1 cellular context compared by ENCODE assay signal in the genomic region with DNA sequence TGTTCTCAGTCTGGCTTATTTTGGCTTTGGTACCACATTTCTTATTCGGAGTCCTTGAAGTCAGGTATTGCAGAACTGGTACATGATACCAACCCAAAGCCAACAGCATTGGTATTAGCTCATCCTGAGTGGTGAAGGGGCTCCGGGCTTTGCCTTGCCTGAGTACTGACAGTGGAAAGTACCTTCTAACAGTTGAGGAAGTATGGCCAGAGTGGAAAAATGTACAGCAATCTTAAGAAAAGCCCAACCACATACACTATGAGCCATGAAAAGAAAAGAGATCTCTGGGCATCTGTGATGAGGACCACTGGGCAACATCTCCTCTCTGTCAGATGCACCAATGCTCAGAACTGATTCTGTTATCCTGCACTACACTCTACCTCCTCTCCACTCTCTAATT.
TF ChIP-seq lines count a peak whose summit lies in the region.

No MANE protein-coding gene starts in this region.

TF ChIP-seq in GM12878, 131 proteins besides CTCF, POLR2A, EP300 and RAD21 (continued from another document):
- TF ChIP-seq TCF7 (IDR thresholded peaks at IDR 0.05; ENCODE audit: borderline replicate concordance) (no peak), JUND (IDR thresholded peaks at IDR 0.05; ENCODE audit: low read depth, low read length) (no peak), ZNF24 (IDR thresholded peaks at IDR 0.05) (no peak), STAT1 (conservative IDR thresholded peaks at IDR 0.05) (no peak), WRNIP1 (IDR thresholded peaks at IDR 0.05; ENCODE audit: borderline replicate concordance, low read depth, low read length) (0 out of 2 replicates have a peak, but pooled peaks have one; percentile 84), SMAD5 (IDR thresholded peaks at IDR 0.05; ENCODE audit: low read depth) (no peak), HDAC6 (IDR thresholded peaks at IDR 0.05; ENCODE audit: unreplicated experiment) (no peak), EGR1 (IDR thresholded peaks at IDR 0.05; ENCODE audit: borderline replicate concordance in 1 of 2, low read depth in 2 of 2, low read length in 2 of 2) (no peak), NR2C2 (IDR thresholded peaks at IDR 0.05; ENCODE audit: borderline replicate concordance, control insufficient read depth, insufficient read length, low read depth) (no peak), ASH2L (IDR thresholded peaks at IDR 0.05; ENCODE audit: borderline replicate concordance, low read depth) (no peak), HDGF (IDR thresholded peaks at IDR 0.05) (no peak), CEBPB (IDR thresholded peaks at IDR 0.05; ENCODE audit: borderline replicate concordance in 1 of 2, low read depth in 2 of 2, low read length in 2 of 2) (no peak), ETV6 (conservative IDR thresholded peaks at IDR 0.05 in 1 of 2, IDR thresholded peaks at IDR 0.05 in 1 of 2; ENCODE audit: borderline replicate concordance in 1 of 2, low read depth in 1 of 2) (peak in 1 of 2 experiments; percentile 54; a peak in 1 of 4 replicates), RBBP5 (conservative IDR thresholded peaks at IDR 0.05) (no peak), NR2C1 (IDR thresholded peaks at IDR 0.05) (no peak), RELA (IDR thresholded peaks at IDR 0.05; ENCODE audit: borderline replicate concordance, partially characterized antibody) (peak; percentile 71), SMAD1 (IDR thresholded peaks at IDR 0.05; ENCODE audit: low read depth, partially characterized antibody) (no peak), POLR2AphosphoS5 (IDR thresholded peaks at IDR 0.05; ENCODE audit: low read length) (peak; percentile 58; the same call in 1 of the 2 replicates), MYC (IDR thresholded peaks at IDR 0.05; ENCODE audit: insufficient read depth, insufficient read length, insufficient replicate concordance, low read length, severe bottlenecking) (no peak), CBFB (IDR thresholded peaks at IDR 0.05; ENCODE audit: low read depth) (no peak), IRF4 (IDR thresholded peaks at IDR 0.05; ENCODE audit: low read depth, low read length) (0 out of 2 replicates have a peak, but pooled peaks have one; percentile 7), NFIC (IDR thresholded peaks at IDR 0.05; ENCODE audit: low read depth, low read length) (no peak)
- TF ChIP-seq, protein P1, sequence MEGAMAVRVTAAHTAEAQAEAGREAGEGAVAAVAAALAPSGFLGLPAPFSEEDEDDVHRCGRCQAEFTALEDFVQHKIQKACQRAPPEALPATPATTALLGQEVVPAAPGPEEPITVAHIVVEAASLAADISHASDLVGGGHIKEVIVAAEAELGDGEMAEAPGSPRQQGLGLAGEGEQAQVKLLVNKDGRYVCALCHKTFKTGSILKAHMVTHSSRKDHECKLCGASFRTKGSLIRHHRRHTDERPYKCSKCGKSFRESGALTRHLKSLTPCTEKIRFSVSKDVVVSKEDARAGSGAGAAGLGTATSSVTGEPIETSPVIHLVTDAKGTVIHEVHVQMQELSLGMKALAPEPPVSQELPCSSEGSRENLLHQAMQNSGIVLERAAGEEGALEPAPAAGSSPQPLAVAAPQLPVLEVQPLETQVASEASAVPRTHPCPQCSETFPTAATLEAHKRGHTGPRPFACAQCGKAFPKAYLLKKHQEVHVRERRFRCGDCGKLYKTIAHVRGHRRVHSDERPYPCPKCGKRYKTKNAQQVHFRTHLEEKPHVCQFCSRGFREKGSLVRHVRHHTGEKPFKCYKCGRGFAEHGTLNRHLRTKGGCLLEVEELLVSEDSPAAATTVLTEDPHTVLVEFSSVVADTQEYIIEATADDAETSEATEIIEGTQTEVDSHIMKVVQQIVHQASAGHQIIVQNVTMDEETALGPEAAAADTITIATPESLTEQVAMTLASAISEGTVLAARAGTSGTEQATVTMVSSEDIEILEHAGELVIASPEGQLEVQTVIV (IDR thresholded peaks at IDR 0.05; ENCODE audit: borderline replicate concordance, partially characterized antibody): no peak
